ENCODE assay signal across 22 cellular contexts in genomic region chr17:60529806-60530205, GRCh38. TPM values are rescaled to one million over a fixed set of nuclear protein-coding genes. Genes with fewer than 3 reads are reported as not detected.
A peak's percentile ranks its signal among the peaks of the same experiment; 100 is the strongest.
DNase-seq lines count a peak whose midpoint lies in the region; ATAC-seq and TF ChIP-seq lines count a peak whose summit lies in the region.
"Had no signal": no experiment of that assay in that cellular context is flagged by ENCODE, and none has a peak within 500 bp of the region (broad histone marks: within the 10 kb centered on the region; RNA-seq: fewer than 3 reads in every experiment).

No MANE protein-coding gene starts in this region.

- H3K79me1 ChIP-seq in IMR-90 (ENCODE audit: low read depth in 1 of 2, low read length in 2 of 2) (peaks cover 0 to 29% of the 10 kb centered on the region in 2 experiments; a peak in 2 of 4 replicates), mesenchymal stem cell (replicated peaks; ENCODE audit: low read length, poor library complexity, severe bottlenecking) (peaks cover 16% of the 10 kb centered on the region)

- peak overlapping the region; percentile 38 for H2AK9ac ChIP-seq in IMR-90 (replicated peaks; ENCODE audit: low read depth, low read length, poor library complexity)

- H2BK120ac ChIP-seq in IMR-90 (ENCODE audit: low read depth, low read length) (peak overlapping the region; percentile 76; the same call in 1 of the 2 replicates), mesenchymal stem cell (ENCODE audit: low read depth, low read length) (no peak overlapping the region)

- H3K27me3 Mint-ChIP-seq in endodermal cell (ENCODE audit: insufficient read depth), result no peaks in the 10 kb centered on the region
- H3K27me3 Mint-ChIP-seq in activated CD4-positive, alpha-beta T cell treated with anti-CD3 and anti-CD28 coated beads, Interleukin-2, amount 10 ng/mL, durations not matched to agents 7 days and 5 days, result no peaks in the 10 kb centered on the region

- H3K9me3 ChIP-seq in HEK293 (ENCODE audit: control insufficient read depth, insufficient read depth, low read depth, low read length) (no peaks in the 10 kb centered on the region), IMR-90 (ENCODE audit: control insufficient read depth, insufficient read depth, low read length) (no peaks in the 10 kb centered on the region), endodermal cell (ENCODE audit: control insufficient read depth, low read length) (peaks cover 8% of the 10 kb centered on the region), mesenchymal stem cell (ENCODE audit: control insufficient read depth, low read length) (no peaks in the 10 kb centered on the region)

- peak overlapping the region in 1 of 2 experiments; percentile 85; a peak in 2 of 4 replicates for H4K8ac ChIP-seq in IMR-90 (ENCODE audit: low read depth in 2 of 2, low read length in 2 of 2)
- H4K8ac ChIP-seq in mesenchymal stem cell (ENCODE audit: low read length), result no peak overlapping the region

- H3K27ac Mint-ChIP-seq in endodermal cell, result peak overlapping the region; percentile 3
- no peak overlapping the region for H3K27ac Mint-ChIP-seq in activated CD4-positive, alpha-beta T cell treated with anti-CD3 and anti-CD28 coated beads, Interleukin-2, amount 10 ng/mL, durations not matched to agents 7 days and 5 days
- H3K27ac Mint-ChIP-seq: CD4-positive, alpha-beta memory T cell had no signal

- H3K36me3 Mint-ChIP-seq in endodermal cell (ENCODE audit: low read depth), result peaks cover 26% of the 10 kb centered on the region
- H3K36me3 Mint-ChIP-seq in activated CD4-positive, alpha-beta T cell treated with anti-CD3 and anti-CD28 coated beads, Interleukin-2, amount 10 ng/mL, durations not matched to agents 7 days and 5 days (ENCODE audit: low read depth), result peaks cover 10% of the 10 kb centered on the region

- no peak for TF ChIP-seq CTCF in HEK293 (tag by site-specific recombination; IDR thresholded peaks at IDR 0.05)
- TF ChIP-seq CTCF in IMR-90 (conservative IDR thresholded peaks at IDR 0.05; ENCODE audit: low read depth, low read length), result no peak
- TF ChIP-seq CTCF in endodermal cell (conservative IDR thresholded peaks at IDR 0.05), result no peak

- intact Hi-C loops in IMR-90 (cut with micrococcal nuclease), result loop anchor here (5.0 kb wide), 1 partner anchor 107 kb away; no protein-coding TSS in a partner anchor

- H3K9ac ChIP-seq in IMR-90 (ENCODE audit: low read depth, low read length), result no peak overlapping the region
- H3K9ac ChIP-seq in endodermal cell (ENCODE audit: extremely low read depth, low read length, poor library complexity, severe bottlenecking), result no peak overlapping the region
- no peak overlapping the region for H3K9ac ChIP-seq in mesenchymal stem cell (ENCODE audit: low read length)

- H2AFZ ChIP-seq in IMR-90 (replicated peaks; ENCODE audit: low read length, poor library complexity) (no peak overlapping the region), mesenchymal stem cell (ENCODE audit: low read depth, low read length) (no peak overlapping the region)

- no peak overlapping the region for H3K4me3 ChIP-seq in HEK293 (ENCODE audit: low read depth, low read length)
- no peak overlapping the region for H3K4me3 ChIP-seq in IMR-90 (ENCODE audit: insufficient read depth, low read depth, low read length)
- no peak overlapping the region for H3K4me3 ChIP-seq in endodermal cell (ENCODE audit: low read length)
- H3K4me3 ChIP-seq in mesenchymal stem cell (ENCODE audit: insufficient read depth in 1 of 2, low read depth in 1 of 2, low read length in 2 of 2), result no peak overlapping the region

- peak overlapping the region; percentile 10; the same call in 1 of the 2 replicates for H3K23ac ChIP-seq in IMR-90 (ENCODE audit: low read depth, low read length)
- H3K23ac ChIP-seq in mesenchymal stem cell (ENCODE audit: low read length in 2 of 2), result no peak overlapping the region

- H4K91ac ChIP-seq in IMR-90 (ENCODE audit: insufficient read depth, low read depth, low read length) (0 out of 2 replicates have a peak overlapping the region, but pooled peaks have one; percentile 6), mesenchymal stem cell (ENCODE audit: low read length) (no peak overlapping the region)

- in situ Hi-C loops in IMR-90 (cut with MboI; ENCODE audit: low sequenced_read_pairs), result loop anchor here (10.0 kb wide), 1 partner anchor 105 kb away; no protein-coding TSS in a partner anchor

- H2BK5ac ChIP-seq in IMR-90 (ENCODE audit: low read depth, low read length, poor library complexity, severe bottlenecking), result peak overlapping the region; percentile 45
- peak overlapping the region; percentile 14 for H2BK5ac ChIP-seq in mesenchymal stem cell (ENCODE audit: low read depth, low read length, poor library complexity, severe bottlenecking)

- DNase-seq in IMR-90, result peak; percentile 26
- DNase-seq in endodermal cell, result peak; percentile 29
- DNase-seq in mesenchymal stem cell, result peak; percentile 24
- DNase-seq in HuH-7.5 (ENCODE audit: low spot score), result no peak
- no peak for DNase-seq in putamen (ENCODE audit: low spot score)
- DNase-seq in activated CD4-positive, alpha-beta T cell treated with anti-CD3 and anti-CD28 coated beads, Interleukin-2, amount 10 ng/mL, durations not matched to agents 7 days and 5 days, result no peak
- DNase-seq: C1 segment of cervical spinal cord; CD4-positive, alpha-beta memory T cell; COR-L47; DMS53; GOT3; HCEC 1CT; NCI-H1092; NCI-H1417 treated with DMSO at 0.1 percent for 48 hours; NCI-H1694 treated with DMSO at 0.1 percent for 48 hours; NCI-H2081; NCI-H2227 treated with DMSO at 0.1 percent for 48 hours; NCI-H69; SHP77 had no signal

- H2BK15ac ChIP-seq in IMR-90 (ENCODE audit: low read depth, low read length) (peak overlapping the region; percentile 52; the same call in 1 of the 3 replicates), mesenchymal stem cell (ENCODE audit: low read depth, poor library complexity, severe bottlenecking) (no peak overlapping the region)

- H3K27me3 ChIP-seq in IMR-90 (ENCODE audit: control insufficient read depth, insufficient read depth, low read length) (no peaks in the 10 kb centered on the region), endodermal cell (ENCODE audit: control insufficient read depth, insufficient read depth, low read length, poor library complexity, severe bottlenecking) (no peaks in the 10 kb centered on the region), mesenchymal stem cell (ENCODE audit: control insufficient read depth in 1 of 2, insufficient read depth in 1 of 2, low read length in 2 of 2) (no peaks in the 10 kb centered on the region)

- no peak overlapping the region for H3K56ac ChIP-seq in IMR-90 (ENCODE audit: extremely low read depth, insufficient read depth, low read length)

- CTCF ChIA-PET in HEK293 (lab: Yijun Ruan, JAX), result no interaction called here
- CTCF ChIA-PET in IMR-90 (lab: Yijun Ruan, JAX), result interaction anchor here (0.6 kb wide), 1 partner anchor 321 kb away, joined by 3 read pairs; no protein-coding TSS in a partner anchor
- CTCF ChIA-PET in activated CD4-positive, alpha-beta T cell treated with anti-CD3 and anti-CD28 coated beads, Interleukin-2, amount 10 ng/mL, durations not matched to agents 7 days and 5 days (lab: Charles Lee), result no interaction called here

- no peak overlapping the region for H3K4me3 Mint-ChIP-seq in endodermal cell
- H3K4me3 Mint-ChIP-seq in activated CD4-positive, alpha-beta T cell treated with anti-CD3 and anti-CD28 coated beads, Interleukin-2, amount 10 ng/mL, durations not matched to agents 7 days and 5 days, result no peak overlapping the region
- H3K4me3 Mint-ChIP-seq: CD4-positive, alpha-beta memory T cell had no signal

- no peak overlapping the region for H2AK5ac ChIP-seq in IMR-90 (ENCODE audit: low read depth, low read length)
- H2AK5ac ChIP-seq in mesenchymal stem cell (ENCODE audit: low read length, severe bottlenecking), result peak overlapping the region; percentile 61

- peaks cover under 1% of the 10 kb centered on the region for H3K4me1 Mint-ChIP-seq in endodermal cell
- H3K4me1 Mint-ChIP-seq in activated CD4-positive, alpha-beta T cell treated with anti-CD3 and anti-CD28 coated beads, Interleukin-2, amount 10 ng/mL, durations not matched to agents 7 days and 5 days, result peaks cover 26% of the 10 kb centered on the region

- H3K4me1 ChIP-seq in HEK293 (ENCODE audit: control insufficient read depth, insufficient read depth, low read length), result no peaks in the 10 kb centered on the region
- peaks cover 12% of the 10 kb centered on the region for H3K4me1 ChIP-seq in IMR-90 (ENCODE audit: control insufficient read depth, insufficient read depth, low read length)
- H3K4me1 ChIP-seq in endodermal cell (ENCODE audit: control insufficient read depth, insufficient read depth, low read length), result no peaks in the 10 kb centered on the region
- peaks cover 4% of the 10 kb centered on the region for H3K4me1 ChIP-seq in mesenchymal stem cell (ENCODE audit: control insufficient read depth, insufficient read depth, low read depth, low read length)

- H4K5ac ChIP-seq in IMR-90 (ENCODE audit: low read depth, low read length), result peak overlapping the region; percentile 81; the same call in 1 of the 2 replicates

- no peak overlapping the region for H2BK12ac ChIP-seq in mesenchymal stem cell (ENCODE audit: low read length in 2 of 2)

- peak overlapping the region; percentile 43; the same call in 1 of the 2 replicates for H2BK20ac ChIP-seq in IMR-90 (ENCODE audit: low read depth, low read length)

- POLR2A ChIA-PET in HEK293 (lab: Yijun Ruan, JAX), result interaction anchor here (1.5 kb wide), 1 partner anchor 70 kb away, joined by 4 read pairs; the partner anchor contains the start of gene PPM1D
- POLR2A ChIA-PET in IMR-90 (lab: Charles Lee; ENCODE audit: unreplicated experiment), result no interaction called here
- POLR2A ChIA-PET in activated CD4-positive, alpha-beta T cell treated with anti-CD3 and anti-CD28 coated beads, Interleukin-2, amount 10 ng/mL, durations not matched to agents 7 days and 5 days (lab: Charles Lee), result no interaction called here

- BruUV-seq in IMR-90 (replicated peaks; lab: Mats Ljungman, UMichigan), result no TSS peak

- H3K14ac ChIP-seq in IMR-90 (replicated peaks; ENCODE audit: low read depth, low read length) (no peak overlapping the region), mesenchymal stem cell (ENCODE audit: low read length in 2 of 2) (peak overlapping the region in 1 of 2 experiments; percentile 56)

- dilution Hi-C loops in IMR-90 (cut with HindIII; ENCODE audit: low sequenced_read_pairs, unreplicated experiment), result no loop called here

- no peak for ATAC-seq in IMR-90 (ENCODE audit: low read depth)
- ATAC-seq: Panc1 had no signal

- no CpG with 5 or more reads among the region's 1 CpG for WGBS in IMR-90 (ENCODE audit: extremely low coverage in 2 of 2, insufficient read length in 1 of 2), 2 experiments
- 100% methylated on average over 1 of the region's 1 CpG; no CpG with 5 or more reads in 1 of the 2 experiments for WGBS in endodermal cell (ENCODE audit: insufficient coverage in 1 of 2, insufficient read length in 1 of 2), 2 experiments
- 98% methylated on average over 1 of the region's 1 CpG for WGBS in mesenchymal stem cell

- H3K4me2 ChIP-seq in IMR-90 (ENCODE audit: low read depth, low read length), result no peak overlapping the region
- H3K4me2 ChIP-seq in mesenchymal stem cell (ENCODE audit: low read length, poor library complexity, severe bottlenecking), result no peak overlapping the region

- no peaks in the 10 kb centered on the region for H3K36me3 ChIP-seq in HEK293 (ENCODE audit: control insufficient read depth in 2 of 2, insufficient read depth in 1 of 2, low read length in 2 of 2)
- H3K36me3 ChIP-seq in IMR-90 (ENCODE audit: control insufficient read depth, insufficient read depth, low read length), result no peaks in the 10 kb centered on the region
- H3K36me3 ChIP-seq in endodermal cell (ENCODE audit: control insufficient read depth, insufficient read depth, low read length), result peaks cover 8% of the 10 kb centered on the region
- H3K36me3 ChIP-seq in mesenchymal stem cell (ENCODE audit: control insufficient read depth in 1 of 2, insufficient read depth in 2 of 2, low read depth in 1 of 2, low read length in 2 of 2), result peaks cover 0 to 4% of the 10 kb centered on the region in 2 experiments

- TF ChIP-seq RAD21 in IMR-90 (IDR thresholded peaks at IDR 0.05; ENCODE audit: low read length), result no peak

- no peak overlapping the region for H3K27ac ChIP-seq in HEK293 (ENCODE audit: extremely low read depth, low read depth, low read length)
- no peak overlapping the region for H3K27ac ChIP-seq in IMR-90 (ENCODE audit: insufficient read depth, low read length)
- H3K27ac ChIP-seq in endodermal cell (ENCODE audit: low read depth, low read length), result no peak overlapping the region
- H3K27ac ChIP-seq in mesenchymal stem cell (ENCODE audit: low read length, poor library complexity, severe bottlenecking), result no peak overlapping the region
- H3K27ac ChIP-seq: RWPE1 had no signal

- peaks cover 14% of the 10 kb centered on the region for H3K9me3 Mint-ChIP-seq in endodermal cell
- no peaks in the 10 kb centered on the region for H3K9me3 Mint-ChIP-seq in activated CD4-positive, alpha-beta T cell treated with anti-CD3 and anti-CD28 coated beads, Interleukin-2, amount 10 ng/mL, durations not matched to agents 7 days and 5 days
- H3K9me3 Mint-ChIP-seq: CD4-positive, alpha-beta memory T cell had no signal

- no peak for TF ChIP-seq POLR2A in IMR-90 (IDR thresholded peaks at IDR 0.05; ENCODE audit: low read depth, low read length)

- peak overlapping the region; percentile 84; the same call in 1 of the 2 replicates for H3K18ac ChIP-seq in IMR-90 (ENCODE audit: low read depth, low read length)
- no peak overlapping the region for H3K18ac ChIP-seq in mesenchymal stem cell (ENCODE audit: low read depth in 1 of 2, low read length in 2 of 2)

- 0 out of 2 replicates have a peak, but pooled peaks cover 3% of the 10 kb centered on the region for H3K9me1 ChIP-seq in IMR-90 (ENCODE audit: insufficient read depth, low read length)

- peaks cover 14% of the 10 kb centered on the region for H4K20me1 ChIP-seq in IMR-90 (ENCODE audit: insufficient read depth, low read length)

- H3K4ac ChIP-seq in IMR-90 (ENCODE audit: low read depth, low read length), result peak overlapping the region; percentile 28; the same call in 1 of the 2 replicates
- peak overlapping the region in 1 of 2 experiments; percentile 22 for H3K4ac ChIP-seq in mesenchymal stem cell (ENCODE audit: low read depth in 1 of 2, low read length in 2 of 2)

RNA-seq across cellular contexts. Expression of gene APPBP2, which starts 3.8 kb away (rescaled TPM):
- total RNA-seq in IMR-90 (2012; rRNA removed) (86.7 and 93.9 TPM in 2 replicates), endodermal cell (10 to 100 TPM; 25.3 to 28.1 TPM)
- polyA plus RNA-seq in IMR-90 (2012; rRNA removed), result 8.0 and 12.3 TPM in 2 replicates
- polyA plus RNA-seq in IMR-90 (2012; cell fraction: cytosol; rRNA removed), result 1.9 and 2.6 TPM in 2 replicates
- 3.6 and 15.2 TPM in 2 replicates for polyA plus RNA-seq in IMR-90 (2012; cell fraction: nucleus; rRNA removed; ENCODE audit: low replicate concordance)
- polyA plus RNA-seq in endodermal cell (2013, experiment 1 of 2), result 25.0 TPM
- 28.0 TPM for polyA plus RNA-seq in endodermal cell (2013, experiment 2 of 2)
- 20.3 TPM for polyA plus RNA-seq in mesenchymal stem cell (2013, experiment 1 of 2)
- polyA plus RNA-seq in mesenchymal stem cell (2013, experiment 2 of 2), result 20.8 TPM
- total RNA-seq in activated CD4-positive, alpha-beta T cell treated with anti-CD3 and anti-CD28 coated beads, Interleukin-2, amount 10 ng/mL, durations not matched to agents 7 days and 5 days, result 10 to 100 TPM; 25.6 to 29.4 TPM

Comparison
In these comparisons a context has a peak if more than half of its experiments do, and no peak if none do; other contexts are left out.
1. DNase-seq: peak in IMR-90 (single experiment), endodermal cell (single experiment) and mesenchymal stem cell (single experiment); none in HuH-7.5 (single experiment), putamen (single experiment) and activated CD4-positive, alpha-beta T cell treated with anti-CD3 and anti-CD28 coated beads, Interleukin-2, amount 10 ng/mL, durations not matched to agents 7 days and 5 days (single experiment).